In the genomic region with DNA sequence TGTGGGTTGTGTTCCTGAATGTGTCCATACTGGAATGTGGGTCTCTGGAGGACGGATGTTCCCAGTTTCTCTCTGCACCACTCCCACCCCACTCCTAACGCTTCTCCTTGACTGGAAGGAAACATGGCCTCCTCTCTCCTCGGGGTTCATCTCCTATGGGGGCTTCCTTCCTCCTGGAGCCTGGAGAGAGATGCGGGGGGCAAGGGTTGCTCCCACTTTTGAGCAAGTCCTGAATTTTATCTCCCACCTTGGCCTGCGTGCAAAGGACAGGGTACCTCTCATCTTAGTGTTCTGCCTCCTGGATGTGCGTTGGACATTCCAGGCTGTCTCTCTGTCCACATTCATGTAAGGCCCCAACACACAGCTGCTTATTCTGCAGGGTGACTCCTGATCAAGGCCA, we compare ENCODE assay signal across 18 cellular contexts. TPM values are rescaled to one million over a fixed set of nuclear protein-coding genes. Genes with fewer than 3 reads are reported as not detected.
DNase-seq lines count a peak whose midpoint lies in the region; ATAC-seq and TF ChIP-seq lines count a peak whose summit lies in the region.
"Had no signal": no experiment of that assay in that cellular context is flagged by ENCODE, and none has a peak within 500 bp of the region (broad histone marks: within the 10 kb centered on the region; RNA-seq: fewer than 3 reads in every experiment).

No MANE protein-coding gene starts in this region.

- no peaks in the 10 kb centered on the region for H3K9me3 ChIP-seq in osteoblast (ENCODE audit: low read depth, low read length)
- no peaks in the 10 kb centered on the region for H3K9me3 ChIP-seq in upper lobe of right lung
- no peaks in the 10 kb centered on the region for H3K9me3 ChIP-seq in Peyer's patch
- H3K9me3 ChIP-seq: BLaER1 had no signal

- no peaks in the 10 kb centered on the region for H3K79me2 ChIP-seq in osteoblast (ENCODE audit: insufficient read depth, low read length)

- H3K27ac ChIP-seq in osteoblast (ENCODE audit: low read depth, low read length), result no peak overlapping the region
- no peak overlapping the region for H3K27ac ChIP-seq in upper lobe of right lung
- H3K27ac ChIP-seq in Peyer's patch, result no peak overlapping the region
- H3K27ac ChIP-seq: BLaER1 had no signal

- H2AFZ ChIP-seq in osteoblast (ENCODE audit: low read length), result no peak overlapping the region

- no peaks in the 10 kb centered on the region for H3K36me3 ChIP-seq in osteoblast (ENCODE audit: insufficient read depth, low read length)
- no peaks in the 10 kb centered on the region for H3K36me3 ChIP-seq in upper lobe of right lung
- H3K36me3 ChIP-seq in Peyer's patch, result no peaks in the 10 kb centered on the region
- H3K36me3 ChIP-seq: BLaER1 had no signal

- no peak overlapping the region for H3K4me3 ChIP-seq in osteoblast (ENCODE audit: insufficient read depth, low read length)
- H3K4me3 ChIP-seq in upper lobe of right lung, result no peak overlapping the region
- no peak overlapping the region for H3K4me3 ChIP-seq in Peyer's patch
- H3K4me3 ChIP-seq: BLaER1 had no signal

- intact Hi-C loops in upper lobe of right lung (cut with DNase I), result no loop called here

- no peak overlapping the region for H3K4me2 ChIP-seq in osteoblast (ENCODE audit: insufficient read depth, low read length)
- H3K4me2 ChIP-seq: BLaER1 had no signal

- no peak for TF ChIP-seq POLR2A in Peyer's patch (IDR thresholded peaks at IDR 0.05)

- ATAC-seq in left lobe of liver (no peak), upper lobe of right lung (no peak)
- ATAC-seq: HCT116 had no signal

- DNase-seq in activated CD8-positive, alpha-beta memory T cell treated with anti-CD3 and anti-CD28 coated beads, Interleukin-2, amount 50 U/mL, for 48 hours, result peak; percentile 22
- no peak for DNase-seq in activated CD8-positive, alpha-beta memory T cell treated with anti-CD3 and anti-CD28 coated beads, Interleukin-2, amount 50 U/mL, for 4 hours
- DNase-seq in left lobe of liver (ENCODE audit: low spot score) (peak; percentile 14), osteoblast (ENCODE audit: insufficient read length, low spot score, missing footprints) (peak; percentile 38), upper lobe of right lung (peak; percentile 22), Peyer's patch (no peak), glomerular visceral epithelial cell (ENCODE audit: extremely low spot score) (no peak)
- DNase-seq in stimulated activated naive CD4-positive, alpha-beta T cell treated with Interleukin-2 at 50 U/mL for 16 hours (lab: John Stamatoyannopoulos, UW), result no peak
- DNase-seq: 8988T; CD4-positive, alpha-beta memory T cell; DMS153; DMS79; GDM1; GOT3; H7; HFFc6 had no signal

- TF ChIP-seq CTCF in osteoblast (IDR thresholded peaks at IDR 0.05; ENCODE audit: extremely low read depth, low read depth, low read length) (no peak), upper lobe of right lung (IDR thresholded peaks at IDR 0.05) (no peak), Peyer's patch (IDR thresholded peaks at IDR 0.05) (no peak)

- no peaks in the 10 kb centered on the region for H4K20me1 ChIP-seq in osteoblast (ENCODE audit: insufficient read depth, low read length)
- H4K20me1 ChIP-seq: BLaER1 had no signal

- H3K27me3 ChIP-seq in osteoblast (ENCODE audit: insufficient read depth, low read length) (no peaks in the 10 kb centered on the region), upper lobe of right lung (peaks cover 12% of the 10 kb centered on the region), Peyer's patch (no peaks in the 10 kb centered on the region)
- H3K27me3 ChIP-seq: BLaER1 had no signal

- H3K4me1 ChIP-seq in osteoblast (ENCODE audit: insufficient read depth, low read length), result no peaks in the 10 kb centered on the region
- H3K4me1 ChIP-seq in upper lobe of right lung, result no peaks in the 10 kb centered on the region
- no peaks in the 10 kb centered on the region for H3K4me1 ChIP-seq in Peyer's patch
- H3K4me1 ChIP-seq: BLaER1 had no signal

RNA-seq across cellular contexts. Expression of gene UQCRFS1, which starts 52.5 kb away (rescaled TPM):
- 26.9 TPM for total RNA-seq in left lobe of liver
- 31.8 and 33.6 TPM in 2 replicates for total RNA-seq in osteoblast
- 21.7 TPM for total RNA-seq in upper lobe of right lung
- total RNA-seq in Peyer's patch, result 10 to 100 TPM; 24.8 to 60.8 (median 45.3) TPM

Comparison
In these comparisons a context has a peak if more than half of its experiments do, and no peak if none do; other contexts are left out.
1. DNase-seq: peak in activated CD8-positive, alpha-beta memory T cell treated with anti-CD3 and anti-CD28 coated beads, Interleukin-2, amount 50 U/mL, for 48 hours (single experiment), left lobe of liver (single experiment), osteoblast (single experiment) and upper lobe of right lung (single experiment); none in activated CD8-positive, alpha-beta memory T cell treated with anti-CD3 and anti-CD28 coated beads, Interleukin-2, amount 50 U/mL, for 4 hours (single experiment), Peyer's patch (0 of 3), glomerular visceral epithelial cell (single experiment) and stimulated activated naive CD4-positive, alpha-beta T cell treated with Interleukin-2 at 50 U/mL for 16 hours (single experiment).